In genomic region chr9:127353882-127354281, GRCh38 we compare ENCODE assay signal across 20 cellular contexts.
"Had no signal": no experiment of that assay in that cellular context is flagged by ENCODE, and none has a peak within 500 bp of the region (broad histone marks: within the 10 kb centered on the region; RNA-seq: fewer than 3 reads in every experiment).

No MANE protein-coding gene starts in this region.

- H3K36me3 ChIP-seq: brain microvascular endothelial cell had no signal

- H3K36me3 Mint-ChIP-seq: natural killer cell, type B pancreatic cell had no signal

- H3K27me3 ChIP-seq: brain microvascular endothelial cell, right atrium auricular region, suprapubic skin had no signal

- H3K27ac Mint-ChIP-seq: activated B cell treated with CpG ODN at 0.5 μM for 24 hours; activated CD4-positive, alpha-beta T cell treated with anti-CD3 and anti-CD28 coated beads, Interleukin-2, amount 10 ng/mL, durations not matched to agents 7 days and 5 days; natural killer cell; progenitor cell of endocrine pancreas; T-helper 17 cell had no signal

- H3K4me1 Mint-ChIP-seq: activated B cell treated with CpG ODN at 0.5 μM for 24 hours; activated CD4-positive, alpha-beta T cell treated with anti-CD3 and anti-CD28 coated beads, Interleukin-2, amount 10 ng/mL, durations not matched to agents 7 days and 5 days; natural killer cell; T-helper 17 cell had no signal

- H3K9me3 ChIP-seq: right atrium auricular region, suprapubic skin had no signal

- H3K27ac ChIP-seq: brain microvascular endothelial cell, epithelial cell of prostate, right atrium auricular region, suprapubic skin had no signal

- H3K4me3 ChIP-seq: right atrium auricular region, suprapubic skin had no signal

- H3K27me3 Mint-ChIP-seq: activated B cell treated with CpG ODN at 0.5 μM for 24 hours, progenitor cell of endocrine pancreas, type B pancreatic cell had no signal

- H3K4me1 ChIP-seq: right atrium auricular region, suprapubic skin had no signal

- H3K4me3 Mint-ChIP-seq: activated B cell treated with CpG ODN at 0.5 μM for 24 hours; activated CD4-positive, alpha-beta T cell treated with anti-CD3 and anti-CD28 coated beads, Interleukin-2, amount 10 ng/mL, durations not matched to agents 7 days and 5 days; natural killer cell; T-helper 17 cell; type B pancreatic cell had no signal

- DNase-seq: activated B cell treated with CpG ODN at 0.5 μM for 24 hours; activated CD4-positive, alpha-beta T cell treated with anti-CD3 and anti-CD28 coated beads, Interleukin-2, amount 10 ng/mL, durations not matched to agents 7 days and 5 days; activated naive CD4-positive, alpha-beta T cell; activated T-cell treated with anti-CD3 and anti-CD28 coated beads for 4 hours; anterior cingulate cortex; brain microvascular endothelial cell; cerebellar nuclear complex; effector memory CD4-positive, alpha-beta T cell; foreskin melanocyte; mesenchymal stem cell; natural killer cell; occipital lobe; stimulated activated CD4-positive, alpha-beta T cell treated with anti-CD3 and anti-CD28 coated beads, Interleukin-4, amount 100 ng/mL, for 1 hour; stimulated activated naive CD4-positive, alpha-beta T cell treated with Interleukin-2 at 50 U/mL for 16 hours; T-helper 17 cell had no signal

- H3K9me3 Mint-ChIP-seq: activated B cell treated with CpG ODN at 0.5 μM for 24 hours; activated CD4-positive, alpha-beta T cell treated with anti-CD3 and anti-CD28 coated beads, Interleukin-2, amount 10 ng/mL, durations not matched to agents 7 days and 5 days; natural killer cell; type B pancreatic cell had no signal
